ENCODE assay signal across 12 cellular contexts in genomic region chr1:159938221-159938852, GRCh38. TPM values are rescaled to one million over a fixed set of nuclear protein-coding genes. Genes with fewer than 3 reads are reported as not detected.
A peak's percentile ranks its signal among the peaks of the same experiment; 100 is the strongest.
DNase-seq lines count a peak whose midpoint lies in the region; ATAC-seq, FAIRE-seq and TF ChIP-seq lines count a peak whose summit lies in the region.
"Had no signal": no experiment of that assay in that cellular context is flagged by ENCODE, and none has a peak within 500 bp of the region (broad histone marks: within the 10 kb centered on the region; RNA-seq: fewer than 3 reads in every experiment).

No MANE protein-coding gene starts in this region.

- intact Hi-C loops in sciatic nerve (cut with DNase I), result no loop called here

- TF ChIP-seq POLR2A in GM12892 (IDR thresholded peaks at IDR 0.05; ENCODE audit: low read depth, low read length), result no peak

- H3K9ac ChIP-seq in keratinocyte (ENCODE audit: control insufficient read depth, extremely low read depth, insufficient read depth, low read length), result no peak overlapping the region

- peaks cover 63% of the 10 kb centered on the region for H3K4me1 ChIP-seq in keratinocyte (ENCODE audit: control insufficient read depth, extremely low read depth, insufficient read depth, low read length)

- H3K79me2 ChIP-seq in keratinocyte (ENCODE audit: control insufficient read depth, insufficient read depth, low read length), result no peaks in the 10 kb centered on the region

- no peaks in the 10 kb centered on the region for H3K9me1 ChIP-seq in keratinocyte (ENCODE audit: control insufficient read depth, extremely low read depth, insufficient read depth, low read length)

- H4K20me1 ChIP-seq in keratinocyte (ENCODE audit: control insufficient read depth, extremely low read depth, insufficient read depth, low read length), result no peaks in the 10 kb centered on the region

- DNase-seq in GM12892 (ENCODE audit: insufficient read length) (no peak), RPMI7951 (ENCODE audit: low read depth) (peak; percentile 73), keratinocyte (ENCODE audit: low read depth, low spot score) (no peak), NCI-H345 (lab: John Stamatoyannopoulos, UW) (no peak), sciatic nerve (ENCODE audit: low spot score) (no peak)
- DNase-seq: left ventricle myocardium inferior; NCI-H2029 treated with DMSO at 0.1 percent for 48 hours; OCI-M1; stimulated activated CD4-positive, alpha-beta T cell treated with anti-CD3 and anti-CD28 coated beads, Interleukin-15, amount 100 ng/mL, for 24 hours had no signal

- H3K4me3 ChIP-seq in keratinocyte (ENCODE audit: control insufficient read depth in 2 of 3, extremely low read depth in 1 of 3, insufficient read depth in 2 of 3, low read depth in 1 of 3, low read length in 3 of 3), result no peak overlapping the region
- H3K4me3 ChIP-seq: left ventricle myocardium inferior had no signal

- no peak overlapping the region for H2AFZ ChIP-seq in keratinocyte (ENCODE audit: control insufficient read depth, low read length)

- peaks cover 3 to 4% of the 10 kb centered on the region in 2 experiments for H3K36me3 ChIP-seq in keratinocyte (ENCODE audit: control insufficient read depth in 2 of 2, extremely low read depth in 1 of 2, insufficient read depth in 2 of 2, low read length in 2 of 2)
- H3K36me3 ChIP-seq: left ventricle myocardium inferior had no signal

- FAIRE-seq in GM12892 (lab: Jason Lieb, UNC) (peak; percentile 75), keratinocyte (lab: Jason Lieb, UNC) (peak; percentile 60)

- dilution Hi-C loops in keratinocyte (cut with MboI; ENCODE audit: extremely low pct_ligation_motif_present, low sequenced_read_pairs), result no loop called here

- peak overlapping the region; percentile 43 for H3K27ac ChIP-seq in 22Rv1
- H3K27ac ChIP-seq in keratinocyte (ENCODE audit: control insufficient read depth, insufficient read depth, low read length), result no peak overlapping the region
- H3K27ac ChIP-seq: left ventricle myocardium inferior had no signal

- no peak overlapping the region for H3K4me2 ChIP-seq in keratinocyte (ENCODE audit: control insufficient read depth, extremely low read depth, insufficient read depth, low read depth, low read length)

- no peaks in the 10 kb centered on the region for H3K9me3 ChIP-seq in keratinocyte (ENCODE audit: control insufficient read depth, low read depth, low read length)
- H3K9me3 ChIP-seq: left ventricle myocardium inferior had no signal

- H3K27me3 ChIP-seq in keratinocyte (ENCODE audit: control insufficient read depth, extremely low read depth, insufficient read depth, low read length), result no peaks in the 10 kb centered on the region

- no peak for TF ChIP-seq CTCF in 22Rv1 (IDR thresholded peaks at IDR 0.05)
- TF ChIP-seq CTCF in keratinocyte (optimal IDR thresholded peaks at IDR 0.05 in 1 of 3, IDR thresholded peaks at IDR 0.05 in 1 of 3, conservative IDR thresholded peaks at IDR 0.05 in 1 of 3; ENCODE audit: extremely low read depth in 1 of 3, insufficient read depth in 2 of 3, low read length in 3 of 3), result no peak

- no peak for ATAC-seq in HG03196 (IDR thresholded peaks at IDR 0.05; ENCODE audit: unreplicated experiment)
- no peak for ATAC-seq in sciatic nerve
- no peak for ATAC-seq in GM19023 (IDR thresholded peaks at IDR 0.05; ENCODE audit: unreplicated experiment)

RNA-seq across cellular contexts. Expression of gene IGSF9, which starts 7.1 kb away (rescaled TPM):
- not detected for polyA plus RNA-seq in GM12892 (2012; ENCODE audit: missing spikeins)
- not detected in 2 replicates for total RNA-seq in RPMI7951 (2014; rRNA removed; shearing (Covaris generic))
- 4.2 to 6.0 TPM (median 5.8 TPM) in 3 replicates for polyA plus RNA-seq in keratinocyte
- polyA plus RNA-seq in keratinocyte (2011; ENCODE audit: low read depth), result 5.5 TPM
- polyA plus RNA-seq in keratinocyte (2011; cell fraction: cytosol; rRNA removed), result 1.5 and 2.8 TPM in 2 replicates
- polyA plus RNA-seq in keratinocyte (2011; cell fraction: nucleus; rRNA removed), result 16.7 and 20.7 TPM in 2 replicates
- 6.9 and 11.6 TPM in 2 replicates for polyA plus RNA-seq in keratinocyte (2012; ENCODE audit: low replicate concordance)
- polyA minus RNA-seq in keratinocyte, result 5.0 to 11.5 TPM (median 5.9 TPM) in 3 replicates
- polyA minus RNA-seq in keratinocyte (2011; cell fraction: cytosol; rRNA and poly(A)+ RNA removed), result 5.8 TPM
- polyA minus RNA-seq in keratinocyte (2011; cell fraction: nucleus; rRNA and poly(A)+ RNA removed), result 13.3 and 13.9 TPM in 2 replicates
- total RNA-seq in sciatic nerve, result 0.18 TPM

RNA-seq across cellular contexts. Expression of gene TAGLN2, which starts 13.0 kb away (rescaled TPM):
- polyA plus RNA-seq in GM12892 (2012; ENCODE audit: missing spikeins), result 500 TPM
- 811 and 1,008 TPM in 2 replicates for total RNA-seq in RPMI7951 (2014; rRNA removed; shearing (Covaris generic))
- 678 to 787 TPM (median 709 TPM) in 3 replicates for polyA plus RNA-seq in keratinocyte
- 1,035 TPM for polyA plus RNA-seq in keratinocyte (2011; ENCODE audit: low read depth)
- polyA plus RNA-seq in keratinocyte (2011; cell fraction: cytosol; rRNA removed), result 759 and 902 TPM in 2 replicates
- 491 and 579 TPM in 2 replicates for polyA plus RNA-seq in keratinocyte (2011; cell fraction: nucleus; rRNA removed)
- polyA plus RNA-seq in keratinocyte (2012; ENCODE audit: low replicate concordance), result 585 and 747 TPM in 2 replicates
- 343 to 569 TPM (median 417 TPM) in 3 replicates for polyA minus RNA-seq in keratinocyte
- polyA minus RNA-seq in keratinocyte (2011; cell fraction: cytosol; rRNA and poly(A)+ RNA removed), result 337 TPM
- polyA minus RNA-seq in keratinocyte (2011; cell fraction: nucleus; rRNA and poly(A)+ RNA removed), result 126 and 127 TPM in 2 replicates
- 184 TPM for total RNA-seq in sciatic nerve

RNA-seq across cellular contexts. Expression of gene SLAMF9, which starts 15.7 kb away (rescaled TPM):
- polyA plus RNA-seq in GM12892 (2012; ENCODE audit: missing spikeins), result not detected
- 0.60 and 0.88 TPM in 2 replicates for total RNA-seq in RPMI7951 (2014; rRNA removed; shearing (Covaris generic))
- 0.31 to 0.57 TPM (median 0.41 TPM) in 3 replicates for polyA plus RNA-seq in keratinocyte
- not detected for polyA plus RNA-seq in keratinocyte (2011; ENCODE audit: low read depth)
- polyA plus RNA-seq in keratinocyte (2011; cell fraction: cytosol; rRNA removed), result 0.30 and 0.38 TPM in 2 replicates
- not detected in 2 replicates for polyA plus RNA-seq in keratinocyte (2011; cell fraction: nucleus; rRNA removed)
- polyA plus RNA-seq in keratinocyte (2012; ENCODE audit: low replicate concordance), result 0.42 and 0.47 TPM in 2 replicates
- 0.30 TPM in 1 of 3 replicates, not detected in the others for polyA minus RNA-seq in keratinocyte
- not detected for polyA minus RNA-seq in keratinocyte (2011; cell fraction: cytosol; rRNA and poly(A)+ RNA removed)
- polyA minus RNA-seq in keratinocyte (2011; cell fraction: nucleus; rRNA and poly(A)+ RNA removed), result not detected in 2 replicates
- total RNA-seq in sciatic nerve, result 0.80 TPM
- total RNA-seq: left ventricle myocardium inferior had no signal

RNA-seq across cellular contexts. Expression of gene CFAP45, which starts 38.4 kb away (rescaled TPM):
- polyA plus RNA-seq in GM12892 (2012; ENCODE audit: missing spikeins), result 1.00 TPM
- 2.2 and 2.9 TPM in 2 replicates for total RNA-seq in RPMI7951 (2014; rRNA removed; shearing (Covaris generic))
- polyA plus RNA-seq in keratinocyte, result 0.82 to 3.0 TPM (median 2.3 TPM) in 3 replicates
- 2.4 TPM for polyA plus RNA-seq in keratinocyte (2011; ENCODE audit: low read depth)
- 1.1 and 2.6 TPM in 2 replicates for polyA plus RNA-seq in keratinocyte (2011; cell fraction: cytosol; rRNA removed)
- 0.83 and 0.87 TPM in 2 replicates for polyA plus RNA-seq in keratinocyte (2011; cell fraction: nucleus; rRNA removed)
- polyA plus RNA-seq in keratinocyte (2012; ENCODE audit: low replicate concordance), result 3.2 and 4.1 TPM in 2 replicates
- polyA minus RNA-seq in keratinocyte, result 0.42 TPM in 1 of 3 replicates, not detected in the others
- not detected for polyA minus RNA-seq in keratinocyte (2011; cell fraction: cytosol; rRNA and poly(A)+ RNA removed)
- polyA minus RNA-seq in keratinocyte (2011; cell fraction: nucleus; rRNA and poly(A)+ RNA removed), result 0.39 TPM in 1 of 2 replicates, not detected in the other
- total RNA-seq in sciatic nerve, result 1.6 TPM
